In the genomic region with DNA sequence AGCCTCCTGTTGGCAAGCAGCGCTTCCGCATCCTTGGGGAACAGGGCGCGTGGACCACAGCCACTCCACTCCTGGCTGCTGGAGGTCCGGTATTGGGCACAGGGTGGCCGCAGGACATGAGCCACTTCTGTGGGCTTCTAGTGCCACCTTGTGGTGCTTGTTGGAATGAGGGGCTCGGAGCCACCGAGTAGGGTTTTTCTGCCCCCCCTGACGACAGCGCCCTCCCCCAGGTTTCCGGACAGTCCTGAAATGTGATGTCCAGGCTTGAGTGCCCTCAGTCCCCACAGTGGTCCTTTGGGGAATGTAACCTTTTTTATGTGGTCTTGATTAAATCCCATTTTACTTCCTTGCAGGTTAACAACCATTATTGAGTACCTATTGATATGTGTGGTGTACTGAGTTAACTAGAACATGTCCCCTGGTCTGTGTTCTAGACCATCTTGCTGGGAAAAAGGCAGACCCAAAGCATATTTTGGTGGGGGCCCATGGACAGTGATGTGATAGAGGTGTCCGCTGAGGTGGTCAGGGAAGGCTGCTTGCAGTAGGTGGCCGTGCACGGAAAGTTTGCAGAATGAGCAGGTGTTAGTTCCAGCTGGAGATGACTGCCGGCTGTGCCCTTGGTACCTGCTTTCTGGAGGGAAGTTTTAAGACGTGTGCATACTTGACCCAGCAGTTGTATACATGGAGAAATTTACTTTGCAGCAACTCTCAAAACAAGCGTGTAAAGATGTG, we compare ENCODE assay signal across 1 cellular context.
TF ChIP-seq lines count a peak whose summit lies in the region.

No MANE protein-coding gene starts in this region.

TF ChIP-seq in HepG2, 621 proteins besides CTCF, POLR2A, EP300 and RAD21 (continued from another document and continues in another):
- TF ChIP-seq, protein P1, sequence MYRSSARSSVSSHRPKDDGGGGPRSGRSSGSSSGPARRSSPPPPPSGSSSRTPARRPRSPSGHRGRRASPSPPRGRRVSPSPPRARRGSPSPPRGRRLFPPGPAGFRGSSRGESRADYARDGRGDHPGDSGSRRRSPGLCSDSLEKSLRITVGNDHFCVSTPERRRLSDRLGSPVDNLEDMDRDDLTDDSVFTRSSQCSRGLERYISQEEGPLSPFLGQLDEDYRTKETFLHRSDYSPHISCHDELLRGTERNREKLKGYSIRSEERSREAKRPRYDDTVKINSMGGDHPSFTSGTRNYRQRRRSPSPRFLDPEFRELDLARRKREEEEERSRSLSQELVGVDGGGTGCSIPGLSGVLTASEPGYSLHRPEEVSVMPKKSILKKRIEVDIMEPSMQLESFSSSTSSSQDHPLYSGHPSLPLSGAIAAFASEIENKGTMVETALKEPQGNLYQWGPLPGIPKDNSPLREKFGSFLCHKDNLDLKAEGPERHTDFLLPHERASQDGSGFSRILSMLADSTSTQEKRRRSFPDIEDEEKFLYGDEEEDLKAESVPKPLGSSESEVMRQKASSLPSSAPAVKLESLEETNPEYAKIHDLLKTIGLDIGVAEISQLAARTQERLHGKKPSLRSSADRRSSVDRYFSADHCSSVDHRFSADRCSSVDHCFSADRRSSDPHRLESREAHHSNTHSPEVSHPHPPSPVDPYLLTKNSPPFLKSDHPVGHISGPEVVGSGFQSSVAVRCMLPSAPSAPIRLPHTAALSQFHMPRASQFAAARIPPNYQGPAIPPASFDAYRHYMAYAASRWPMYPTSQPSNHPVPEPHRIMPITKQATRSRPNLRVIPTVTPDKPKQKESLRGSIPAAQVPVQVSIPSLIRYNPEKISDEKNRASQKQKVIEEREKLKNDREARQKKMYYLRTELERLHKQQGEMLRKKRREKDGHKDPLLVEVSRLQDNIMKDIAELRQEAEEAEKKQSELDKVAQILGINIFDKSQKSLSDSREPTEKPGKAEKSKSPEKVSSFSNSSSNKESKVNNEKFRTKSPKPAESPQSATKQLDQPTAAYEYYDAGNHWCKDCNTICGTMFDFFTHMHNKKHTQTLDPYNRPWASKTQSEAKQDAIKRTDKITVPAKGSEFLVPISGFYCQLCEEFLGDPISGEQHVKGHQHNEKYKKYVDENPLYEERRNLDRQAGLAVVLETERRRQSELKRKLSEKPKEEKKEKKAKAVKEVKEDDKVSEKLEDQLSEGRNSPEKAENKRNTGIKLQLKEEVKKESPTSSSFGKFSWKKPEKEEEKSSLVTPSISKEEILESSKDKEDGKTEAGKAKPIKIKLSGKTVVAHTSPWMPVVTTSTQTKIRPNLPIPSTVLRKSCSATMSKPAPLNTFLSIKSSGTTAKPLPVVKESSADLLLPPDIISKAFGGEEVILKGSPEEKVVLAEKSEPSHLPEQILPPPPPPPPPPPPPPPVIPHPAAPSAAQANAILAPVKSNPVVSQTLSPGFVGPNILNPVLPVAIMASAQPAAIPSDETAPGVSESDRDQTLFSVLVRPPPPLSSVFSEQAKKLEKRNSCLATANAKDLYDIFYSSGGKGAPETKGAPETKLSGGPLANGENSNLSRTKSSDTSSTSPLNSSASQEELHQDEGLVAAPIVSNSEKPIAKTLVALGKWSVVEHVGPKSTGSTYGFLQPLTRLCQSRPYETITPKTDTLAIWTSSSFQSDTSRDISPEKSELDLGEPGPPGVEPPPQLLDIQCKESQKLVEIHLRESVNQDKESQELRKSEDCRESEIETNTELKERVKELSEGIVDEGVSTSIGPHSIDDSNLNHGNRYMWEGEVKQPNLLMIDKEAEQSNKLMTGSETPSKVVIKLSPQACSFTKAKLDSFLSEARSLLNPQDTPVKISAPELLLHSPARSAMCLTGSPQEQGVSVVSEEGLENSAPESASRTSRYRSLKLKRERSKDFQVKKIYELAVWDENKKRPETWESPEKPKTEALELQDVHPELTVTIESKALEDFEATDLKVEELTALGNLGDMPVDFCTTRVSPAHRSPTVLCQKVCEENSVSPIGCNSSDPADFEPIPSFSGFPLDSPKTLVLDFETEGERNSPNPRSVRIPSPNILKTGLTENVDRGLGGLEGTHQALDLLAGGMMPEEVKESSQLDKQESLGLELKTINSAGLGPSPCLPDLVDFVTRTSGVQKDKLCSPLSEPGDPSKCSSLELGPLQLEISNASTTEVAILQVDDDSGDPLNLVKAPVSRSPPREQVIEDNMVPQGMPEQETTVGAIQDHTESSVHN (CRISPR knock-in tag; IDR thresholded peaks at IDR 0.05) = no peak
- peak; percentile 48 for TF ChIP-seq SRSF1 (optimal IDR thresholded peaks at IDR 0.05; ENCODE audit: low read depth, low read length)
- TF ChIP-seq ZNF484 (CRISPR knock-in tag; IDR thresholded peaks at IDR 0.05; ENCODE audit: borderline replicate concordance, low read depth) = 0 out of 2 replicates have a peak, but pooled peaks have one; percentile 8
- 0 out of 2 replicates have a peak, but pooled peaks have one; percentile 28 for TF ChIP-seq HNRNPL (IDR thresholded peaks at IDR 0.05; ENCODE audit: low read depth, low read length)
- peak; percentile 68; the same call in 1 of the 2 replicates for TF ChIP-seq NFKB2 (CRISPR knock-in tag; IDR thresholded peaks at IDR 0.05; ENCODE audit: borderline replicate concordance)
- TF ChIP-seq MAZ (IDR thresholded peaks at IDR 0.05; ENCODE audit: borderline replicate concordance, low read depth, low read length) = peak; percentile 56; the same call in 1 of the 2 replicates
- peak; percentile 76; the same call in 1 of the 2 replicates for TF ChIP-seq MAZ (CRISPR knock-in tag; IDR thresholded peaks at IDR 0.05; ENCODE audit: low read depth)
- TF ChIP-seq REPIN1 (CRISPR knock-in tag; IDR thresholded peaks at IDR 0.05; ENCODE audit: borderline replicate concordance, low read depth) = peak; percentile 78; the same call in 1 of the 2 replicates
- TF ChIP-seq, protein P2, sequence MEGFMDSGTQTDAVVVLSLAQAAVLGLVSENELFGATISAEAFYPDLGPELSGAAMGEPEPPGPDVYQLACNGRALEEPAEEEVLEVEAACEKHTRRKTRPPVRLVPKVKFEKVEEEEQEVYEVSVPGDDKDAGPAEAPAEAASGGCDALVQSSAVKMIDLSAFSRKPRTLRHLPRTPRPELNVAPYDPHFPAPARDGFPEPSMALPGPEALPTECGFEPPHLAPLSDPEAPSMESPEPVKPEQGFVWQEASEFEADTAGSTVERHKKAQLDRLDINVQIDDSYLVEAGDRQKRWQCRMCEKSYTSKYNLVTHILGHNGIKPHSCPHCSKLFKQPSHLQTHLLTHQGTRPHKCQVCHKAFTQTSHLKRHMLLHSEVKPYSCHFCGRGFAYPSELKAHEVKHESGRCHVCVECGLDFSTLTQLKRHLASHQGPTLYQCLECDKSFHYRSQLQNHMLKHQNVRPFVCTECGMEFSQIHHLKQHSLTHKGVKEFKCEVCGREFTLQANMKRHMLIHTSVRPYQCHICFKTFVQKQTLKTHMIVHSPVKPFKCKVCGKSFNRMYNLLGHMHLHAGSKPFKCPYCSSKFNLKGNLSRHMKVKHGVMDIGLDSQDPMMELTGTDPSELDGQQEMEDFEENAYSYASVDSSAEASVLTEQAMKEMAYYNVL (CRISPR knock-in tag; IDR thresholded peaks at IDR 0.05; ENCODE audit: borderline replicate concordance) = peak; percentile 90; the same call in 1 of the 2 replicates
- TF ChIP-seq, protein P3, sequence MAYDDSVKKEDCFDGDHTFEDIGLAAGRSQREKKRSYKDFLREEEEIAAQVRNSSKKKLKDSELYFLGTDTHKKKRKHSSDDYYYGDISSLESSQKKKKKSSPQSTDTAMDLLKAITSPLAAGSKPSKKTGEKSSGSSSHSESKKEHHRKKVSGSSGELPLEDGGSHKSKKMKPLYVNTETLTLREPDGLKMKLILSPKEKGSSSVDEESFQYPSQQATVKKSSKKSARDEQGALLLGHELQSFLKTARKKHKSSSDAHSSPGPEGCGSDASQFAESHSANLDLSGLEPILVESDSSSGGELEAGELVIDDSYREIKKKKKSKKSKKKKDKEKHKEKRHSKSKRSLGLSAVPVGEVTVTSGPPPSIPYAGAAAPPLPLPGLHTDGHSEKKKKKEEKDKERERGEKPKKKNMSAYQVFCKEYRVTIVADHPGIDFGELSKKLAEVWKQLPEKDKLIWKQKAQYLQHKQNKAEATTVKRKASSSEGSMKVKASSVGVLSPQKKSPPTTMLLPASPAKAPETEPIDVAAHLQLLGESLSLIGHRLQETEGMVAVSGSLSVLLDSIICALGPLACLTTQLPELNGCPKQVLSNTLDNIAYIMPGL (CRISPR knock-in tag; IDR thresholded peaks at IDR 0.05; ENCODE audit: borderline replicate concordance in 1 of 2, low read depth in 1 of 2) = peak; percentile 54 to 87; a peak in 2 of 4 replicates
- TF ChIP-seq TMF1 (CRISPR knock-in tag; IDR thresholded peaks at IDR 0.05; ENCODE audit: low read depth) = peak; percentile 64; the same call in 1 of the 2 replicates
- TF ChIP-seq KDM5B (CRISPR knock-in tag; IDR thresholded peaks at IDR 0.05; ENCODE audit: borderline replicate concordance) = peak; percentile 90; the same call in 1 of the 2 replicates
- no peak for TF ChIP-seq RBAK (CRISPR knock-in tag; IDR thresholded peaks at IDR 0.05)
- TF ChIP-seq, protein P4, sequence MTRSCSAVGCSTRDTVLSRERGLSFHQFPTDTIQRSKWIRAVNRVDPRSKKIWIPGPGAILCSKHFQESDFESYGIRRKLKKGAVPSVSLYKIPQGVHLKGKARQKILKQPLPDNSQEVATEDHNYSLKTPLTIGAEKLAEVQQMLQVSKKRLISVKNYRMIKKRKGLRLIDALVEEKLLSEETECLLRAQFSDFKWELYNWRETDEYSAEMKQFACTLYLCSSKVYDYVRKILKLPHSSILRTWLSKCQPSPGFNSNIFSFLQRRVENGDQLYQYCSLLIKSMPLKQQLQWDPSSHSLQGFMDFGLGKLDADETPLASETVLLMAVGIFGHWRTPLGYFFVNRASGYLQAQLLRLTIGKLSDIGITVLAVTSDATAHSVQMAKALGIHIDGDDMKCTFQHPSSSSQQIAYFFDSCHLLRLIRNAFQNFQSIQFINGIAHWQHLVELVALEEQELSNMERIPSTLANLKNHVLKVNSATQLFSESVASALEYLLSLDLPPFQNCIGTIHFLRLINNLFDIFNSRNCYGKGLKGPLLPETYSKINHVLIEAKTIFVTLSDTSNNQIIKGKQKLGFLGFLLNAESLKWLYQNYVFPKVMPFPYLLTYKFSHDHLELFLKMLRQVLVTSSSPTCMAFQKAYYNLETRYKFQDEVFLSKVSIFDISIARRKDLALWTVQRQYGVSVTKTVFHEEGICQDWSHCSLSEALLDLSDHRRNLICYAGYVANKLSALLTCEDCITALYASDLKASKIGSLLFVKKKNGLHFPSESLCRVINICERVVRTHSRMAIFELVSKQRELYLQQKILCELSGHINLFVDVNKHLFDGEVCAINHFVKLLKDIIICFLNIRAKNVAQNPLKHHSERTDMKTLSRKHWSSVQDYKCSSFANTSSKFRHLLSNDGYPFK (CRISPR knock-in tag; IDR thresholded peaks at IDR 0.05; ENCODE audit: borderline replicate concordance) = 0 out of 2 replicates have a peak, but pooled peaks have one; percentile 57
- TF ChIP-seq ZNF431 (CRISPR knock-in tag; IDR thresholded peaks at IDR 0.05; ENCODE audit: borderline replicate concordance, low read depth) = no peak
- no peak for TF ChIP-seq ZSCAN22 (CRISPR knock-in tag; IDR thresholded peaks at IDR 0.05)
- TF ChIP-seq KDM2A (CRISPR knock-in tag; IDR thresholded peaks at IDR 0.05; ENCODE audit: borderline replicate concordance, low read depth) = peak; percentile 30; the same call in 1 of the 2 replicates
- TF ChIP-seq, protein P5, sequence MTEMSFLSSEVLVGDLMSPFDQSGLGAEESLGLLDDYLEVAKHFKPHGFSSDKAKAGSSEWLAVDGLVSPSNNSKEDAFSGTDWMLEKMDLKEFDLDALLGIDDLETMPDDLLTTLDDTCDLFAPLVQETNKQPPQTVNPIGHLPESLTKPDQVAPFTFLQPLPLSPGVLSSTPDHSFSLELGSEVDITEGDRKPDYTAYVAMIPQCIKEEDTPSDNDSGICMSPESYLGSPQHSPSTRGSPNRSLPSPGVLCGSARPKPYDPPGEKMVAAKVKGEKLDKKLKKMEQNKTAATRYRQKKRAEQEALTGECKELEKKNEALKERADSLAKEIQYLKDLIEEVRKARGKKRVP (CRISPR knock-in tag; IDR thresholded peaks at IDR 0.05) = no peak
- peak; percentile 62 for TF ChIP-seq SALL1 (CRISPR knock-in tag; IDR thresholded peaks at IDR 0.05)
- no peak for TF ChIP-seq REL (CRISPR knock-in tag; conservative IDR thresholded peaks at IDR 0.05)
- TF ChIP-seq ZFP36 (IDR thresholded peaks at IDR 0.05; ENCODE audit: borderline replicate concordance, low read depth, low read length, partially characterized antibody) = peak; percentile 5
- TF ChIP-seq ATF7-NPFF (CRISPR knock-in tag; IDR thresholded peaks at IDR 0.05; ENCODE audit: low read depth) = no peak
- TF ChIP-seq, protein P6, sequence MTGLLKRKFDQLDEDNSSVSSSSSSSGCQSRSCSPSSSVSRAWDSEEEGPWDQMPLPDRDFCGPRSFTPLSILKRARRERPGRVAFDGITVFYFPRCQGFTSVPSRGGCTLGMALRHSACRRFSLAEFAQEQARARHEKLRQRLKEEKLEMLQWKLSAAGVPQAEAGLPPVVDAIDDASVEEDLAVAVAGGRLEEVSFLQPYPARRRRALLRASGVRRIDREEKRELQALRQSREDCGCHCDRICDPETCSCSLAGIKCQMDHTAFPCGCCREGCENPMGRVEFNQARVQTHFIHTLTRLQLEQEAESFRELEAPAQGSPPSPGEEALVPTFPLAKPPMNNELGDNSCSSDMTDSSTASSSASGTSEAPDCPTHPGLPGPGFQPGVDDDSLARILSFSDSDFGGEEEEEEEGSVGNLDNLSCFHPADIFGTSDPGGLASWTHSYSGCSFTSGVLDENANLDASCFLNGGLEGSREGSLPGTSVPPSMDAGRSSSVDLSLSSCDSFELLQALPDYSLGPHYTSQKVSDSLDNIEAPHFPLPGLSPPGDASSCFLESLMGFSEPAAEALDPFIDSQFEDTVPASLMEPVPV (CRISPR knock-in tag; IDR thresholded peaks at IDR 0.05) = 0 out of 2 replicates have a peak, but pooled peaks have one; percentile 50
- TF ChIP-seq, protein P7, sequence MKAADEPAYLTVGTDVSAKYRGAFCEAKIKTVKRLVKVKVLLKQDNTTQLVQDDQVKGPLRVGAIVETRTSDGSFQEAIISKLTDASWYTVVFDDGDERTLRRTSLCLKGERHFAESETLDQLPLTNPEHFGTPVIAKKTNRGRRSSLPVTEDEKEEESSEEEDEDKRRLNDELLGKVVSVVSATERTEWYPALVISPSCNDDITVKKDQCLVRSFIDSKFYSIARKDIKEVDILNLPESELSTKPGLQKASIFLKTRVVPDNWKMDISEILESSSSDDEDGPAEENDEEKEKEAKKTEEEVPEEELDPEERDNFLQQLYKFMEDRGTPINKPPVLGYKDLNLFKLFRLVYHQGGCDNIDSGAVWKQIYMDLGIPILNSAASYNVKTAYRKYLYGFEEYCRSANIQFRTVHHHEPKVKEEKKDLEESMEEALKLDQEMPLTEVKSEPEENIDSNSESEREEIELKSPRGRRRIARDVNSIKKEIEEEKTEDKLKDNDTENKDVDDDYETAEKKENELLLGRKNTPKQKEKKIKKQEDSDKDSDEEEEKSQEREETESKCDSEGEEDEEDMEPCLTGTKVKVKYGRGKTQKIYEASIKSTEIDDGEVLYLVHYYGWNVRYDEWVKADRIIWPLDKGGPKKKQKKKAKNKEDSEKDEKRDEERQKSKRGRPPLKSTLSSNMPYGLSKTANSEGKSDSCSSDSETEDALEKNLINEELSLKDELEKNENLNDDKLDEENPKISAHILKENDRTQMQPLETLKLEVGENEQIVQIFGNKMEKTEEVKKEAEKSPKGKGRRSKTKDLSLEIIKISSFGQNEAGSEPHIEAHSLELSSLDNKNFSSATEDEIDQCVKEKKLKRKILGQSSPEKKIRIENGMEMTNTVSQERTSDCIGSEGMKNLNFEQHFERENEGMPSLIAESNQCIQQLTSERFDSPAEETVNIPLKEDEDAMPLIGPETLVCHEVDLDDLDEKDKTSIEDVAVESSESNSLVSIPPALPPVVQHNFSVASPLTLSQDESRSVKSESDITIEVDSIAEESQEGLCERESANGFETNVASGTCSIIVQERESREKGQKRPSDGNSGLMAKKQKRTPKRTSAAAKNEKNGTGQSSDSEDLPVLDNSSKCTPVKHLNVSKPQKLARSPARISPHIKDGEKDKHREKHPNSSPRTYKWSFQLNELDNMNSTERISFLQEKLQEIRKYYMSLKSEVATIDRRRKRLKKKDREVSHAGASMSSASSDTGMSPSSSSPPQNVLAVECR (CRISPR knock-in tag; IDR thresholded peaks at IDR 0.05; ENCODE audit: borderline replicate concordance) = peak; percentile 23; the same call in 1 of the 2 replicates
- TF ChIP-seq PHF5A (CRISPR knock-in tag; IDR thresholded peaks at IDR 0.05; ENCODE audit: low read depth, unreplicated experiment) = peak; percentile 61
- TF ChIP-seq ZKSCAN5 (CRISPR knock-in tag; IDR thresholded peaks at IDR 0.05) = no peak
- no peak for TF ChIP-seq ZNF605 (CRISPR knock-in tag; IDR thresholded peaks at IDR 0.05)
